Comparison of ENCODE assay signal across 17 cellular contexts in the genomic region with DNA sequence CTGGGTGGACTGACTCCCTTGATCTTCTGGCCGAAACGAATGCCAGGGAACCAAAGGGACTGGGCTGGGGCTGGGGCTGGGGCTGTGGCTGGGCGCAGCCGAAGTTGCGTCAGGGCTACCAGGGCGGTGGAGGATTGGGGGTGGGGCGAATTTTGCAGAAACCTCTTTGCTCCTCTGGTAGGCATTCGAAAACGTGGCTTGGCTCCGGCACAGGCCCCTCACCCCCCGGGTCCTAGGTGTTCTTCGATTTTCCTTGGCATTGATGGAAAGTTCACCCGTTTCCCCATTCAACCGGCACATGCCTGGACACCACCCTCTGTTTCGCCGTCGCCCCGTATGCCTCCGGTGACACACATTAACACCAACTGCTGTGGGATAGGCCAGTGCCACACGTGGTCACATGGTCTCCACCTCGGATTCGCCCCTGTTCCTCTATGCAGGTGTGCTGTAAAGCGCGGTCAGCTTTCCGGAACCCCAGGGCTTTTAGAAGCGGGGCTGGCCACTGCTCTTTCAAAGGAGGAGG.
"Had no signal": no experiment of that assay in that cellular context is flagged by ENCODE, and none has a peak within 500 bp of the region (broad histone marks: within the 10 kb centered on the region; RNA-seq: fewer than 3 reads in every experiment).

No MANE protein-coding gene starts in this region.

- ATAC-seq: activated CD4-positive, alpha-beta T cell treated with anti-CD3 and anti-CD28 coated beads for 36 hours; activated naive CD4-positive, alpha-beta T cell treated with anti-CD3 and anti-CD28 coated beads, Interleukin-2, amount 50 U/mL, for 72 hours; left lung; pancreas; stimulated activated memory B cell treated with anti-CD40 and anti-IgM and Interleukin-4, amounts not matched to agents 10 μg/mL and 1 μg/mL and 100 μg/mL, for 72 hours; T-cell had no signal

- H3K4me1 ChIP-seq: left lung, pancreas, tibial nerve had no signal

- H3K27me3 ChIP-seq: left lung, pancreas, tibial nerve had no signal

- H3K27ac ChIP-seq: left lung, pancreas, SK-N-MC, tibial nerve, WERI-Rb-1 had no signal

- H3K9me3 ChIP-seq: pancreas had no signal

- DNase-seq: activated CD4-positive, alpha-beta T cell treated with anti-CD3 and anti-CD28 coated beads for 36 hours; activated T-cell treated with anti-CD3 and anti-CD28 coated beads, Interleukin-2, amount 50 U/mL, for 24 hours; amniotic stem cell; cerebellar nuclear complex; endodermal cell; foreskin fibroblast; mesendoderm; retina; stimulated activated CD4-positive, alpha-beta T cell treated with anti-CD3 and anti-CD28 coated beads, Interleukin-1b, Interleukin-23, amount 100 ng/mL, for 48 hours; T-cell; WERI-Rb-1 had no signal

- H3K4me3 ChIP-seq: left lung, pancreas, SK-N-MC, tibial nerve had no signal

- H3K36me3 ChIP-seq: left lung, pancreas, tibial nerve, WERI-Rb-1 had no signal
